ENCODE assay signal across 23 cellular contexts in the genomic region with DNA sequence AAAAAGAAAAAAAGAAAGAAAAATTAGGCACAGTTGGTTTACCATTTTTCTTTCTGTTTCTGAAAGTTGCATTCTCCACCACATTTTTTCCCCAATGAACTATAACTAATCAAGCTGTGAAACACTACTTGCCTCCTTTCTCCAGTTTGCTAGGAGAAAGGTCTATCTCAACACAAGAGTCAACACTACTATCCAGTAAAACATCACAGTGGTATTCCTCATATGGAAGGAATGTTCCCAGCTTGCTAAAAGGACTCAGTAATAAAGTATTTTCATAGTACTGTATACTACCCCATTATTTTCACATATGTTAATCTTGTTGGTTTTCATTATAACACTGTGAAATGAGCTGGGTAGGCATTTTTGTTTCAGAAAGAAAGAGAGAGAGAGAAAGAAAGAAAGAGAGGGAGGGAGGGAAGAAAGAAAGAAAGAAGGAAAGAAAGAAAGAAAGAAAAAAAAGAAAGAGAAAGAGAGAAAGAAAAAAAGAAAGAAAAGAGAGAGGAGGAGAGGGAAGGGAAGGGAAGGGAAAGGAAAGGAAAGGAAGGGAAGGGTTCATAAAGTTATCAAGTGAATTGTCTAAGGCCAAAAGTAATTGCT. TPM values are rescaled to one million over a fixed set of nuclear protein-coding genes. Genes with fewer than 3 reads are reported as not detected.
"Had no signal": no experiment of that assay in that cellular context is flagged by ENCODE, and none has a peak within 500 bp of the region (broad histone marks: within the 10 kb centered on the region; RNA-seq: fewer than 3 reads in every experiment).

No MANE protein-coding gene starts in this region.

- H3K4me1 ChIP-seq: breast epithelium, lower lobe of right lung, neural progenitor cell, transverse colon had no signal

- H3K27ac ChIP-seq: breast epithelium, hepatocyte, lower lobe of right lung, neural progenitor cell, stomach, transverse colon had no signal

- H3K4me3 ChIP-seq: breast epithelium, hepatocyte, lower lobe of right lung, mucosa of descending colon, neural progenitor cell, stomach, transverse colon had no signal

- H3K79me2 ChIP-seq: hepatocyte had no signal

- H3K36me3 ChIP-seq: breast epithelium, lower lobe of right lung, neural progenitor cell, stomach, transverse colon had no signal

- H3K9me3 Mint-ChIP-seq: activated CD4-positive, alpha-beta T cell treated with anti-CD3 and anti-CD28 coated beads, Interleukin-2, amount 10 ng/mL, durations not matched to agents 24 days and 14 days; activated naive CD4-positive, alpha-beta T cell treated with anti-CD3 and anti-CD28 coated beads, Interleukin-2, amount 50 U/mL, for 72 hours; central memory CD8-positive, alpha-beta T cell; immature natural killer cell; neural progenitor cell; stimulated activated memory B cell treated with anti-CD40 and anti-IgM and Interleukin-4, amounts not matched to agents 10 μg/mL and 1 μg/mL and 100 μg/mL, for 72 hours had no signal

- H3K4me2 ChIP-seq: hepatocyte, neural progenitor cell had no signal

- H3K27me3 ChIP-seq: breast epithelium, neural progenitor cell had no signal

- H2AFZ ChIP-seq: hepatocyte, neural progenitor cell had no signal

- H3K9me3 ChIP-seq: breast epithelium, lower lobe of right lung, mucosa of descending colon, stomach, transverse colon had no signal

- H3K27ac Mint-ChIP-seq: activated CD4-positive, alpha-beta T cell treated with anti-CD3 and anti-CD28 coated beads, Interleukin-2, amount 10 ng/mL, durations not matched to agents 24 days and 14 days; activated naive CD4-positive, alpha-beta T cell treated with anti-CD3 and anti-CD28 coated beads, Interleukin-2, amount 50 U/mL, for 72 hours; immature natural killer cell; neural progenitor cell; stimulated activated memory B cell treated with anti-CD40 and anti-IgM and Interleukin-4, amounts not matched to agents 10 μg/mL and 1 μg/mL and 100 μg/mL, for 72 hours had no signal

- H3K4me1 Mint-ChIP-seq: central memory CD8-positive, alpha-beta T cell; immature natural killer cell; neural progenitor cell; stimulated activated memory B cell treated with anti-CD40 and anti-IgM and Interleukin-4, amounts not matched to agents 10 μg/mL and 1 μg/mL and 100 μg/mL, for 72 hours had no signal

- ATAC-seq: activated naive CD4-positive, alpha-beta T cell treated with anti-CD3 and anti-CD28 coated beads, Interleukin-2, amount 50 U/mL, for 72 hours; esophagus mucosa; left lobe of liver; lower lobe of right lung; mucosa of descending colon; sciatic nerve; stimulated activated memory B cell treated with anti-CD40 and anti-IgM and Interleukin-4, amounts not matched to agents 10 μg/mL and 1 μg/mL and 100 μg/mL, for 72 hours had no signal

- H3K9ac ChIP-seq: neural progenitor cell had no signal

- H3K4me3 Mint-ChIP-seq: activated CD4-positive, alpha-beta T cell treated with anti-CD3 and anti-CD28 coated beads, Interleukin-2, amount 10 ng/mL, durations not matched to agents 24 days and 14 days; central memory CD8-positive, alpha-beta T cell; immature natural killer cell; neural progenitor cell; stimulated activated memory B cell treated with anti-CD40 and anti-IgM and Interleukin-4, amounts not matched to agents 10 μg/mL and 1 μg/mL and 100 μg/mL, for 72 hours had no signal

- H3K36me3 Mint-ChIP-seq: activated naive CD4-positive, alpha-beta T cell treated with anti-CD3 and anti-CD28 coated beads, Interleukin-2, amount 50 U/mL, for 72 hours; immature natural killer cell; neural progenitor cell; stimulated activated memory B cell treated with anti-CD40 and anti-IgM and Interleukin-4, amounts not matched to agents 10 μg/mL and 1 μg/mL and 100 μg/mL, for 72 hours had no signal

- DNase-seq: activated CD4-positive, alpha-beta T cell treated with anti-CD3 and anti-CD28 coated beads, Interleukin-2, amount 10 ng/mL, durations not matched to agents 24 days and 14 days; activated gamma-delta T cell treated with Interleukin-2 at 50 U/mL for 16 hours; activated T-cell treated with anti-CD3 and anti-CD28 coated beads, Interleukin-2, amount 50 U/mL, for 1 hour; effector memory CD4-positive, alpha-beta T cell; glutamatergic neuron; immature natural killer cell; lower lobe of right lung; mesendoderm; mucosa of descending colon; posterior cingulate gyrus; small intestine; stomach; transverse colon had no signal

RNA-seq across cellular contexts. Expression of gene PTGER3, which starts 7.9 kb away (rescaled TPM):
- total RNA-seq: dermis microvascular lymphatic vessel endothelial cell had no signal
